Comparison of ENCODE assay signal across 14 cellular contexts in the genomic region with DNA sequence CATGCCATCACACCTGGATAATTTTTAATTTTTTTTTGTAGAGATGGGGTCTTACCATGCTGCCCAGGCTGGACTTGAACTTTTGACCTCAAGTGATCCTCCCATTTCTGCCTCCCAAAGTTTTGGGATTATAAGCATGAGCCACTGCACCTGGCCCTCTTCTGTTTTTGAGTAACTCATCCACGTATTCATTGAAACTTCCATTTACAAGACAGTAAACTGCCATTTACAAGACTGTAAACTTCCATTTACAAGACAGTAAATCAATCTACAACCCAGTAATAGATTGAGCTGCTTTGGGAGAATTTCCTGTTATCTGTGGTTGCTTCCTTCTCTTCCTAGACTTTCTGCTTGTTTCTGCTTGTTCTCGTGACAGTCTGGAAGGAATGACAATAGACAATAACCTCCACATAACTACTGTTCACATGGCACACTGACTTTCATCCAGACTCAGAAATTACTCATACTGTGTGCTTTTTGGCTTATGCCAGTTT.
DNase-seq lines count a peak whose midpoint lies in the region; ATAC-seq and TF ChIP-seq lines count a peak whose summit lies in the region.
"Had no signal": no experiment of that assay in that cellular context is flagged by ENCODE, and none has a peak within 500 bp of the region (broad histone marks: within the 10 kb centered on the region; RNA-seq: fewer than 3 reads in every experiment).

No MANE protein-coding gene starts in this region.

- H3F3A ChIP-seq in PC-3 (ENCODE audit: low read length, unreplicated experiment), result no peaks in the 10 kb centered on the region

- intact Hi-C loops in PC-3 (cut with micrococcal nuclease) (loop anchor here (1.0 to 5.0 kb wide), 3 partner anchors 37 to 173 kb away; no protein-coding TSS in a partner anchor), natural killer cell (cut with micrococcal nuclease) (no loop called here)

- H3K4me3 ChIP-seq in PC-3 (ENCODE audit: low read length), result no peak overlapping the region

- H3K4me2 ChIP-seq in PC-3 (ENCODE audit: low read length), result no peak overlapping the region

- no peaks in the 10 kb centered on the region for H3K36me3 Mint-ChIP-seq in natural killer cell

- DNase-seq in GM04504 (ENCODE audit: low read depth), result peak; percentile 55
- DNase-seq in PC-3, result peak; percentile 83
- DNase-seq in medulla oblongata (ENCODE audit: extremely low spot score), result peak; percentile 9
- no peak for DNase-seq in natural killer cell
- no peak for DNase-seq in stimulated activated CD4-positive, alpha-beta T cell treated with anti-CD3 and anti-CD28 coated beads, Interleukin-4, amount 100 ng/mL, for 4 hours
- DNase-seq in NCI-H2171 (lab: John Stamatoyannopoulos, UW), result no peak
- DNase-seq: erythroblast, mesendoderm, NCI-H446, SW 1271 had no signal

- peak overlapping the region; percentile 38 for H3K27ac ChIP-seq in PC-3 (ENCODE audit: low read length)

- no peaks in the 10 kb centered on the region for H3K27me3 Mint-ChIP-seq in natural killer cell (ENCODE audit: low read depth in 2 of 2)
- H3K27me3 Mint-ChIP-seq: B cell, IgD-negative memory B cell had no signal

- H3K79me2 ChIP-seq in PC-3 (ENCODE audit: low read length), result no peaks in the 10 kb centered on the region

- TF ChIP-seq CTCF in PC-3 (conservative IDR thresholded peaks at IDR 0.05; ENCODE audit: low read depth, low read length) (no peak), natural killer cell (IDR thresholded peaks at IDR 0.05) (no peak)

- no peak overlapping the region for H3K4me3 Mint-ChIP-seq in natural killer cell
- H3K4me3 Mint-ChIP-seq: B cell, IgD-negative memory B cell had no signal

- ATAC-seq in PC-3 (peak; percentile 93), esophagus mucosa (peak; percentile 59), GM21737 (IDR thresholded peaks at IDR 0.05; ENCODE audit: unreplicated experiment) (no peak), natural killer cell (no peak)

- H3K9me2 ChIP-seq in PC-3 (replicated peaks; ENCODE audit: low read length), result no peaks in the 10 kb centered on the region

- H3K9me3 Mint-ChIP-seq in natural killer cell, result no peaks in the 10 kb centered on the region
- H3K9me3 Mint-ChIP-seq: IgD-negative memory B cell had no signal

- BruUV-seq in PC-3 (replicated peaks; lab: Mats Ljungman, UMichigan), result no TSS peak

- H3K36me3 ChIP-seq in PC-3 (ENCODE audit: low read depth, low read length), result no peaks in the 10 kb centered on the region

- H3K4me1 Mint-ChIP-seq in natural killer cell, result no peaks in the 10 kb centered on the region
- H3K4me1 Mint-ChIP-seq: B cell had no signal

- no peak overlapping the region for H3K27ac Mint-ChIP-seq in natural killer cell
- H3K27ac Mint-ChIP-seq: B cell, IgD-negative memory B cell had no signal

- no peak overlapping the region for H2AFZ ChIP-seq in PC-3 (ENCODE audit: low read length)

- H4K20me1 ChIP-seq in PC-3 (ENCODE audit: low read length), result no peaks in the 10 kb centered on the region

- POLR2A ChIA-PET in PC-3 (lab: Charles Lee; ENCODE audit: unreplicated experiment), result interaction anchor here (0.6 to 1.0 kb wide), 2 partner anchors 12 to 1228 kb away, joined by 5 to 6 read pairs; no protein-coding TSS in a partner anchor

- CTCF ChIA-PET in PC-3 (lab: Charles Lee), result no interaction called here

- H3K4me1 ChIP-seq in PC-3 (ENCODE audit: insufficient read depth, low read length), result peaks cover 10% of the 10 kb centered on the region

- H3K27me3 ChIP-seq in PC-3 (ENCODE audit: low read length), result no peaks in the 10 kb centered on the region

- no peaks in the 10 kb centered on the region for H3K9me3 ChIP-seq in PC-3 (ENCODE audit: low read length)

- no peak overlapping the region for H3K9ac ChIP-seq in PC-3 (ENCODE audit: low read length)

Comparison
In these comparisons a context has a peak if more than half of its experiments do, and no peak if none do; other contexts are left out.
1. DNase-seq: peak in GM04504 (single experiment), PC-3 (single experiment) and medulla oblongata (single experiment); none in natural killer cell (single experiment), stimulated activated CD4-positive, alpha-beta T cell treated with anti-CD3 and anti-CD28 coated beads, Interleukin-4, amount 100 ng/mL, for 4 hours (0 of 2) and NCI-H2171 (single experiment).
2. ATAC-seq: peak in PC-3 (single experiment) and esophagus mucosa (single experiment); none in GM21737 (single experiment) and natural killer cell (0 of 3).